Comparison of ENCODE assay signal across 21 cellular contexts in the genomic region with DNA sequence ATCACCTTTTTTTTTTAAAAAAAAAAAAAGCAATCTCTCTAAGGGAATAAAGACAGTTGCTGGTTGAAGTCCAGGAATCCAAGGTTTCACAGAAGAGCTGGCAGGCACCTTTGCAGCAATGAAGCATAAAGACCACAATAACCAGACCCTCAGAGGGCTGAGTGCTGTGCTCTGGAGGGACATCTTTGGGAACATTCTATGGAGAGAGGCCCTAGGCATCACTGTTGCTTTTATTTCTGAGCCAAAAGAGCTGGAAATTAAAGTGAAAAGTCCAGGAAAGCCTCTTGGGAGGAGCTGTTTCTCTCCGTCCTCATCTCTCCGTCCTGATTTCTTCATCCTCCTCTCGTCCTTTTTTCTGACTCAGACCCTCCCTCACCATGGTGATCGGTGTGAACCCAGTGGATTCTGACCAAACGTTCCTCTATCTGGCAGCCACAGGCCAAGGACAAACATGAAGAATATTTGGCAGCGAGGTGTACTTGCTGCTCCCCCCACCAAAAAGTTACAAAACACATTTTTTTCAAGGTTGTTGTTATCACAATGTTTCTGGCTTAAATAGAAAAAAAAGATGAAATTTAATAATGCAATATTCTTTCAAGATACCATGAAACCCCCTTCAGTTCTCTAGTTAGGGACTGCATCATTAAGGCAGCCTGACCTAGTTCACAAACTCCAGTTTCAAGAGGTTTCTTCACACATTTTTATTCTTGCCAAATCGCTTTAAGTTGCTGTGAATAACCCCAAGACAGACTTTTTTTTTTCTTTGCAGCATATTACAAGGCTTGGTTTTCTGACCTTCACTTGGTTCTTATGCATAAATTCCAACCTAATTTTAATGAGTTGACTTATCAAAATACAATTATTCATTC.
A peak's percentile ranks its signal among the peaks of the same experiment; 100 is the strongest.
DNase-seq lines count a peak whose midpoint lies in the region; ATAC-seq and TF ChIP-seq lines count a peak whose summit lies in the region.
"Had no signal": no experiment of that assay in that cellular context is flagged by ENCODE, and none has a peak within 500 bp of the region (broad histone marks: within the 10 kb centered on the region; RNA-seq: fewer than 3 reads in every experiment).

No MANE protein-coding gene starts in this region.

- H3K4me1 Mint-ChIP-seq in neural crest cell = peaks cover 14% of the 10 kb centered on the region
- H3K4me1 Mint-ChIP-seq: H9 had no signal

- no peaks in the 10 kb centered on the region for H3K9me3 Mint-ChIP-seq in neural crest cell
- H3K9me3 Mint-ChIP-seq: activated CD4-positive, alpha-beta memory T cell treated with anti-CD3 and anti-CD28 coated beads for 36 hours; activated T-cell treated with anti-CD3 and anti-CD28 coated beads, Interleukin-2, amount 50 U/mL, for 72 hours; CD8-positive, alpha-beta memory T cell; H9; naive thymus-derived CD4-positive, alpha-beta T cell; type B pancreatic cell had no signal

- peak overlapping the region; percentile 91 for H3K27ac Mint-ChIP-seq in neural crest cell (ENCODE audit: unreplicated experiment)
- H3K27ac Mint-ChIP-seq: activated CD4-positive, alpha-beta memory T cell treated with anti-CD3 and anti-CD28 coated beads for 36 hours; activated T-cell treated with anti-CD3 and anti-CD28 coated beads, Interleukin-2, amount 50 U/mL, for 72 hours; CD8-positive, alpha-beta memory T cell; H9; naive thymus-derived CD4-positive, alpha-beta T cell; type B pancreatic cell had no signal

- no peaks in the 10 kb centered on the region for H3K36me3 ChIP-seq in ACC112 (ENCODE audit: insufficient read depth, low read length)
- H3K36me3 ChIP-seq: colonic mucosa had no signal

- no peaks in the 10 kb centered on the region for H3K79me2 ChIP-seq in ACC112 (ENCODE audit: control insufficient read depth, insufficient read depth, low read length, unreplicated experiment)

- H3K36me3 Mint-ChIP-seq in neural crest cell (ENCODE audit: low read depth) = no peaks in the 10 kb centered on the region
- H3K36me3 Mint-ChIP-seq: activated CD4-positive, alpha-beta memory T cell treated with anti-CD3 and anti-CD28 coated beads for 36 hours; CD8-positive, alpha-beta memory T cell; naive thymus-derived CD4-positive, alpha-beta T cell had no signal

- intact Hi-C loops in left cardiac atrium (cut with DNase I) = no loop called here

- in situ Hi-C loops in astrocyte of the spinal cord (cut with HindIII; ENCODE audit: low sequenced_read_pairs) = no loop called here

- no peak overlapping the region for H2AFZ ChIP-seq in ACC112 (ENCODE audit: low read length, unreplicated experiment)

- H3K27ac ChIP-seq in ACC112 (ENCODE audit: low read depth, low read length) = peak overlapping the region; percentile 5; the same call in 1 of the 2 replicates
- H3K27ac ChIP-seq: colonic mucosa had no signal

- no peaks in the 10 kb centered on the region for H3K27me3 ChIP-seq in ACC112 (ENCODE audit: insufficient read depth, low read length)
- H3K27me3 ChIP-seq: colonic mucosa had no signal

- no peak overlapping the region for H3K4me3 Mint-ChIP-seq in neural crest cell
- H3K4me3 Mint-ChIP-seq: activated CD4-positive, alpha-beta memory T cell treated with anti-CD3 and anti-CD28 coated beads for 36 hours; activated T-cell treated with anti-CD3 and anti-CD28 coated beads, Interleukin-2, amount 50 U/mL, for 72 hours; CD8-positive, alpha-beta memory T cell; H9; naive thymus-derived CD4-positive, alpha-beta T cell; type B pancreatic cell had no signal

- ATAC-seq in left cardiac atrium (peak; percentile 71 to 87), HG03439 (IDR thresholded peaks at IDR 0.05; ENCODE audit: unreplicated experiment) (no peak)
- ATAC-seq: activated T-cell treated with anti-CD3 and anti-CD28 coated beads, Interleukin-2, amount 50 U/mL, for 72 hours; naive thymus-derived CD4-positive, alpha-beta T cell; PC-3 had no signal

- no peaks in the 10 kb centered on the region for H3K27me3 Mint-ChIP-seq in neural crest cell (ENCODE audit: low read depth)
- H3K27me3 Mint-ChIP-seq: CD8-positive, alpha-beta memory T cell had no signal

- DNase-seq in astrocyte of the spinal cord (ENCODE audit: low read depth, low spot score) (peak; percentile 15), left cardiac atrium (peak; percentile 49), neural crest cell (ENCODE audit: low read depth, low spot score) (no peak), NCI-H2227 treated with DMSO at 0.1 percent for 48 hours (lab: John Stamatoyannopoulos, UW) (no peak), SW480 (ENCODE audit: low spot score) (no peak)
- DNase-seq in activated CD4-positive, CD25-positive, alpha-beta regulatory T cell (lab: John Stamatoyannopoulos, UW) = no peak
- DNase-seq: activated CD4-positive, alpha-beta memory T cell treated with anti-CD3 and anti-CD28 coated beads for 36 hours; activated T-cell treated with anti-CD3 and anti-CD28 coated beads, Interleukin-2, amount 50 U/mL, for 72 hours; CD8-positive, alpha-beta memory T cell; colonic mucosa; H9; IMR-90; naive thymus-derived CD4-positive, alpha-beta T cell; NCI-H2029 treated with DMSO at 0.1 percent for 48 hours; NCI-H524 treated with DMSO at 0.1 percent for 48 hours; PC-3; retina; stimulated activated CD4-positive, alpha-beta T cell treated with anti-CD3 and anti-CD28 coated beads, Interleukin-1b, Interleukin-23, amount 100 ng/mL, for 48 hours had no signal

- TF ChIP-seq CTCF in astrocyte of the spinal cord (IDR thresholded peaks at IDR 0.05; ENCODE audit: low read depth, low read length) (no peak), neural crest cell (conservative IDR thresholded peaks at IDR 0.05) (no peak)

- no peak overlapping the region for H3K4me3 ChIP-seq in ACC112 (ENCODE audit: low read depth, low read length)
- no peak overlapping the region for H3K4me3 ChIP-seq in astrocyte of the spinal cord (ENCODE audit: low read depth, low read length)
- H3K4me3 ChIP-seq: colonic mucosa had no signal

- H3K4me1 ChIP-seq in ACC112 (ENCODE audit: control insufficient read depth, insufficient read depth, low read length, unreplicated experiment) = peaks cover 19% of the 10 kb centered on the region
- H3K4me1 ChIP-seq: colonic mucosa had no signal

Comparison
In these comparisons a context has a peak if more than half of its experiments do, and no peak if none do; other contexts are left out.
1. DNase-seq: peak in astrocyte of the spinal cord (single experiment) and left cardiac atrium (single experiment); none in neural crest cell (single experiment), activated CD4-positive, CD25-positive, alpha-beta regulatory T cell (0 of 4), NCI-H2227 treated with DMSO at 0.1 percent for 48 hours (single experiment) and SW480 (single experiment).